ENCODE assay signal across 8 cellular contexts in genomic region chr9:99820330-99821186, GRCh38. TPM values are rescaled to one million over a fixed set of nuclear protein-coding genes. Genes with fewer than 3 reads are reported as not detected.
DNase-seq lines count a peak whose midpoint lies in the region; ATAC-seq and TF ChIP-seq lines count a peak whose summit lies in the region.

No MANE protein-coding gene starts in this region.

- intact Hi-C loops in dendritic cell treated with granulocyte-macrophage colony-stimulating factor and Interleukin-4, amounts not matched to agents 40 ng/mL and 50 ng/mL, for 4 days (cut with micrococcal nuclease), result loop anchor here (2.0 to 10.0 kb wide), 4 partner anchors 160 to 638 kb away; no protein-coding TSS in a partner anchor

- H3K36me3 Mint-ChIP-seq in dendritic cell treated with granulocyte-macrophage colony-stimulating factor and Interleukin-4, amounts not matched to agents 40 ng/mL and 50 ng/mL, for 4 days (ENCODE audit: low read depth), result peaks cover 16% of the 10 kb centered on the region

- H3K27me3 Mint-ChIP-seq in dendritic cell treated with granulocyte-macrophage colony-stimulating factor and Interleukin-4, amounts not matched to agents 40 ng/mL and 50 ng/mL, for 4 days, result peaks cover 40% of the 10 kb centered on the region

- TF ChIP-seq CTCF in GM10248 (IDR thresholded peaks at IDR 0.05; ENCODE audit: control extremely low read depth, extremely low read depth, low read depth, missing control alignments), result no peak

- peak overlapping the region; percentile 92 for H3K4me3 Mint-ChIP-seq in dendritic cell treated with granulocyte-macrophage colony-stimulating factor and Interleukin-4, amounts not matched to agents 40 ng/mL and 50 ng/mL, for 4 days

- peaks cover 54% of the 10 kb centered on the region for H3K4me1 Mint-ChIP-seq in dendritic cell treated with granulocyte-macrophage colony-stimulating factor and Interleukin-4, amounts not matched to agents 40 ng/mL and 50 ng/mL, for 4 days (ENCODE audit: low read depth)

- POLR2A ChIA-PET in GM10248 (lab: Yijun Ruan, JAX), result interaction anchor here (0.5 to 1.5 kb wide), 3 partner anchors 397 to 637 kb away, joined by 3 to 7 read pairs (median 6); partner anchors contain the start of genes ALG2 and SEC61B

- DNase-seq in GM10248 (ENCODE audit: extremely low spot score) (peak; percentile 52), NCI-H1092 (lab: John Stamatoyannopoulos, UW) (peak; percentile 11), left lobe of liver (ENCODE audit: low spot score) (peak; percentile 88)
- DNase-seq in activated CD4-positive, alpha-beta T cell treated with anti-CD3 and anti-CD28 coated beads for 4 hours, result peak; percentile 56 to 57
- DNase-seq in stimulated activated CD4-positive, alpha-beta T cell treated with anti-CD3 and anti-CD28 coated beads, Interleukin-4, amount 100 ng/mL, for 4 hours, result peak; percentile 31 to 60

- CTCF ChIA-PET in GM10248 (lab: Yijun Ruan, JAX), result interaction anchor here (0.9 to 2.2 kb wide), 7 partner anchors 10 to 638 kb away, joined by 4 to 10 read pairs (median 5); partner anchors contain the start of gene STX17

- peak overlapping the region; percentile 87 for H3K27ac Mint-ChIP-seq in dendritic cell treated with granulocyte-macrophage colony-stimulating factor and Interleukin-4, amounts not matched to agents 40 ng/mL and 50 ng/mL, for 4 days

- H3K9me3 Mint-ChIP-seq in dendritic cell treated with granulocyte-macrophage colony-stimulating factor and Interleukin-4, amounts not matched to agents 40 ng/mL and 50 ng/mL, for 4 days, result no peaks in the 10 kb centered on the region

- peak; percentile 22 for ATAC-seq in left lobe of liver
- ATAC-seq in GM19452 (IDR thresholded peaks at IDR 0.05; ENCODE audit: unreplicated experiment), result no peak
- no peak for ATAC-seq in GM19467 (IDR thresholded peaks at IDR 0.05; ENCODE audit: unreplicated experiment)

RNA-seq across cellular contexts. Expression of gene NR4A3, which starts 1.1 kb away (rescaled TPM):
- 0.13 TPM for total RNA-seq in left lobe of liver

Comparison
In these comparisons a context has a peak if more than half of its experiments do, and no peak if none do; other contexts are left out.
1. DNase-seq: peak in every context shown above with its lines; median percentile 88 in left lobe of liver; 56 in activated CD4-positive, alpha-beta T cell treated with anti-CD3 and anti-CD28 coated beads for 4 hours; 52 in GM10248; 46 in stimulated activated CD4-positive, alpha-beta T cell treated with anti-CD3 and anti-CD28 coated beads, Interleukin-4, amount 100 ng/mL, for 4 hours; 11 in NCI-H1092.